29 cellular contexts compared by ENCODE assay signal in genomic region chr4:106299977-106300376, GRCh38.
"Had no signal": no experiment of that assay in that cellular context is flagged by ENCODE, and none has a peak within 500 bp of the region (broad histone marks: within the 10 kb centered on the region; RNA-seq: fewer than 3 reads in every experiment).

No MANE protein-coding gene starts in this region.

- DNase-seq: activated B cell treated with CpG ODN at 0.5 μM for 24 hours; activated CD4-positive, alpha-beta T cell treated with anti-CD3 and anti-CD28 coated beads for 48 hours; activated CD4-positive, alpha-beta T cell treated with anti-CD3 and anti-CD28 coated beads, Interleukin-2, amount 50 U/mL, for 1 hour; activated CD4-positive, alpha-beta T cell treated with anti-CD3 and anti-CD28 coated beads, Interleukin-2, amount 50 U/mL, for 48 hours; activated CD8-positive, alpha-beta memory T cell treated with anti-CD3 and anti-CD28 coated beads for 24 hours; activated CD8-positive, alpha-beta T cell treated with anti-CD3 and anti-CD28 coated beads for 36 hours; activated effector memory CD4-positive, alpha-beta T cell treated with anti-CD3 and anti-CD28 coated beads, Interleukin-2, amount 50 U/mL, for 16 hours; activated naive CD4-positive, alpha-beta T cell treated with anti-CD3 and anti-CD28 coated beads for 36 hours; activated naive CD8-positive, alpha-beta T cell treated with anti-CD3 and anti-CD28 coated beads for 36 hours; activated naive CD8-positive, alpha-beta T cell treated with anti-CD3 and anti-CD28 coated beads, Interleukin-2, amount 50 U/mL, for 24 hours; activated T-cell treated with anti-CD3 and anti-CD28 coated beads, Interleukin-2, amount 50 U/mL, for 4 hours; adrenal gland; amygdala; aorta; body of pancreas; caudate nucleus; cortex of kidney; dermis blood vessel endothelial cell; effector CD4-positive, alpha-beta T cell; effector memory CD8-positive, alpha-beta T cell; erythroblast; foreskin keratinocyte; gastrocnemius medialis; glutamatergic neuron; heart left ventricle; T-helper 2 cell had no signal

- H3K9me3 Mint-ChIP-seq: activated B cell treated with CpG ODN at 0.5 μM for 24 hours; activated CD8-positive, alpha-beta T cell treated with anti-CD3 and anti-CD28 coated beads for 36 hours; activated naive CD4-positive, alpha-beta T cell treated with anti-CD3 and anti-CD28 coated beads for 36 hours; activated naive CD4-positive, alpha-beta T cell treated with anti-CD3 and anti-CD28 coated beads, Interleukin-2, amount 50 U/mL, for 24 hours; activated naive CD8-positive, alpha-beta T cell treated with anti-CD3 and anti-CD28 coated beads for 36 hours; activated naive CD8-positive, alpha-beta T cell treated with anti-CD3 and anti-CD28 coated beads, Interleukin-2, amount 50 U/mL, for 24 hours; activated T-cell treated with anti-CD3 and anti-CD28 coated beads, Interleukin-2, amount 50 U/mL, for 4 hours; activated T-helper 17 cell treated with anti-CD3 and anti-CD28 coated beads, Interleukin-2, amount 50 U/mL, for 72 hours; effector memory CD8-positive, alpha-beta T cell had no signal

- ATAC-seq: activated CD4-positive, CD25-positive, alpha-beta regulatory T cell treated with anti-CD3 and anti-CD28 coated beads, Interleukin-2, amount 50 U/mL, for 24 hours; activated CD8-positive, alpha-beta T cell treated with anti-CD3 and anti-CD28 coated beads for 36 hours; activated naive CD8-positive, alpha-beta T cell treated with anti-CD3 and anti-CD28 coated beads, Interleukin-2, amount 50 U/mL, for 24 hours; activated T-cell treated with anti-CD3 and anti-CD28 coated beads, Interleukin-2, amount 50 U/mL, for 4 hours; activated T-helper 17 cell treated with anti-CD3 and anti-CD28 coated beads, Interleukin-2, amount 50 U/mL, for 72 hours; body of pancreas; effector memory CD8-positive, alpha-beta T cell; foreskin keratinocyte; gastrocnemius medialis; heart left ventricle had no signal

- H3K27ac Mint-ChIP-seq: activated B cell treated with CpG ODN at 0.5 μM for 24 hours; activated CD8-positive, alpha-beta T cell treated with anti-CD3 and anti-CD28 coated beads for 36 hours; activated naive CD4-positive, alpha-beta T cell treated with anti-CD3 and anti-CD28 coated beads for 36 hours; activated naive CD4-positive, alpha-beta T cell treated with anti-CD3 and anti-CD28 coated beads, Interleukin-2, amount 50 U/mL, for 24 hours; activated naive CD8-positive, alpha-beta T cell treated with anti-CD3 and anti-CD28 coated beads for 36 hours; activated naive CD8-positive, alpha-beta T cell treated with anti-CD3 and anti-CD28 coated beads, Interleukin-2, amount 50 U/mL, for 24 hours; activated T-helper 17 cell treated with anti-CD3 and anti-CD28 coated beads, Interleukin-2, amount 50 U/mL, for 72 hours had no signal

- H3K4me3 Mint-ChIP-seq: activated B cell treated with CpG ODN at 0.5 μM for 24 hours; activated CD8-positive, alpha-beta T cell treated with anti-CD3 and anti-CD28 coated beads for 36 hours; activated naive CD4-positive, alpha-beta T cell treated with anti-CD3 and anti-CD28 coated beads for 36 hours; activated naive CD4-positive, alpha-beta T cell treated with anti-CD3 and anti-CD28 coated beads, Interleukin-2, amount 50 U/mL, for 24 hours; activated naive CD8-positive, alpha-beta T cell treated with anti-CD3 and anti-CD28 coated beads for 36 hours; activated naive CD8-positive, alpha-beta T cell treated with anti-CD3 and anti-CD28 coated beads, Interleukin-2, amount 50 U/mL, for 24 hours; activated T-cell treated with anti-CD3 and anti-CD28 coated beads, Interleukin-2, amount 50 U/mL, for 4 hours; activated T-helper 17 cell treated with anti-CD3 and anti-CD28 coated beads, Interleukin-2, amount 50 U/mL, for 72 hours; effector memory CD8-positive, alpha-beta T cell had no signal

- H3K27me3 Mint-ChIP-seq: activated B cell treated with CpG ODN at 0.5 μM for 24 hours; activated CD8-positive, alpha-beta T cell treated with anti-CD3 and anti-CD28 coated beads for 36 hours; activated naive CD4-positive, alpha-beta T cell treated with anti-CD3 and anti-CD28 coated beads, Interleukin-2, amount 50 U/mL, for 24 hours; activated naive CD8-positive, alpha-beta T cell treated with anti-CD3 and anti-CD28 coated beads for 36 hours; activated naive CD8-positive, alpha-beta T cell treated with anti-CD3 and anti-CD28 coated beads, Interleukin-2, amount 50 U/mL, for 24 hours; activated T-helper 17 cell treated with anti-CD3 and anti-CD28 coated beads, Interleukin-2, amount 50 U/mL, for 72 hours; effector memory CD8-positive, alpha-beta T cell had no signal
